8 cellular contexts compared by ENCODE assay signal in genomic region chr22:31346733-31347250, GRCh38. TPM values are rescaled to one million over a fixed set of nuclear protein-coding genes. Genes with fewer than 3 reads are reported as not detected.
A peak's percentile ranks its signal among the peaks of the same experiment; 100 is the strongest.
DNase-seq lines count a peak whose midpoint lies in the region; ATAC-seq, FAIRE-seq and TF ChIP-seq lines count a peak whose summit lies in the region.

No MANE protein-coding gene starts in this region.

- H3K27me3 Mint-ChIP-seq in activated CD4-positive, alpha-beta memory T cell treated with anti-CD3 and anti-CD28 coated beads, Interleukin-2, amount 10 ng/mL, durations not matched to agents 7 days and 5 days: no peaks in the 10 kb centered on the region

- no peaks in the 10 kb centered on the region for H3K9me3 Mint-ChIP-seq in activated CD4-positive, alpha-beta memory T cell treated with anti-CD3 and anti-CD28 coated beads, Interleukin-2, amount 10 ng/mL, durations not matched to agents 7 days and 5 days

- H3K36me3 ChIP-seq in mucosa of descending colon (ENCODE audit: low read depth) (no peaks in the 10 kb centered on the region), testis (ENCODE audit: low read depth, missing control alignments) (no peaks in the 10 kb centered on the region)

- intact Hi-C loops in mucosa of descending colon (cut with DNase I, micrococcal nuclease): no loop called here
- intact Hi-C loops in testis (cut with DNase I; ENCODE audit: low total_unique reads): no loop called here

- POLR2A ChIA-PET in activated CD4-positive, alpha-beta memory T cell treated with anti-CD3 and anti-CD28 coated beads, Interleukin-2, amount 10 ng/mL, durations not matched to agents 7 days and 5 days (lab: Charles Lee): interaction anchor here (0.5 to 5.8 kb wide), 27 partner anchors 8 to 407 kb away, joined by 3 to 101 read pairs (median 5); partner anchors contain the start of genes DEPDC5, DRG1, LIMK2 and MORC2

- peak; percentile 6 for ATAC-seq in mucosa of descending colon

- DNase-seq in AG08395 (ENCODE audit: low spot score) (peak; percentile 41), NCI-H2171 treated with DMSO at 0.1 percent for 48 hours (lab: John Stamatoyannopoulos, UW) (peak; percentile 75), epithelial cell of esophagus (ENCODE audit: low read depth) (no peak), mucosa of descending colon (peak; percentile 57 to 81 (median 74)), testis (peak; percentile 73), H54 (ENCODE audit: insufficient read length, low spot score) (no peak)
- DNase-seq in activated CD4-positive, alpha-beta memory T cell treated with anti-CD3 and anti-CD28 coated beads, Interleukin-2, amount 10 ng/mL, durations not matched to agents 7 days and 5 days: peak; percentile 52

- TF ChIP-seq POLR2A in GM19099 (IDR thresholded peaks at IDR 0.05; ENCODE audit: extremely low read depth, insufficient read length, low read depth) (peak; percentile 64), testis (IDR thresholded peaks at IDR 0.05) (no peak), H54 (IDR thresholded peaks at IDR 0.05; ENCODE audit: low read depth, low read length) (no peak)

- CTCF ChIA-PET in activated CD4-positive, alpha-beta memory T cell treated with anti-CD3 and anti-CD28 coated beads, Interleukin-2, amount 10 ng/mL, durations not matched to agents 7 days and 5 days (lab: Charles Lee): interaction anchor here (0.6 to 1.9 kb wide), 11 partner anchors 9 to 284 kb away, joined by 3 to 6 read pairs (median 4); partner anchors contain the start of genes DRG1, PIK3IP1, SELENOM and SFI1

- peak overlapping the region; percentile 81 for H3K4me3 Mint-ChIP-seq in activated CD4-positive, alpha-beta memory T cell treated with anti-CD3 and anti-CD28 coated beads, Interleukin-2, amount 10 ng/mL, durations not matched to agents 7 days and 5 days

- H3K9me3 ChIP-seq in mucosa of descending colon (no peaks in the 10 kb centered on the region), testis (no peaks in the 10 kb centered on the region)

- no peaks in the 10 kb centered on the region for H3K27me3 ChIP-seq in testis

- no peak for TF ChIP-seq CTCF in epithelial cell of esophagus (IDR thresholded peaks at IDR 0.05; ENCODE audit: insufficient read depth, low read depth, low read length, missing control alignments)
- TF ChIP-seq CTCF in mucosa of descending colon (IDR thresholded peaks at IDR 0.05): no peak
- TF ChIP-seq CTCF in testis (IDR thresholded peaks at IDR 0.05): no peak

- H3K4me3 ChIP-seq in epithelial cell of esophagus (ENCODE audit: low read length): peak overlapping the region; percentile 54
- H3K4me3 ChIP-seq in mucosa of descending colon: peak overlapping the region; percentile 17
- peak overlapping the region; percentile 66 to 72 for H3K4me3 ChIP-seq in testis

- H3K4me1 ChIP-seq in mucosa of descending colon (ENCODE audit: low read depth) (peaks cover 32% of the 10 kb centered on the region), testis (peaks cover 34% of the 10 kb centered on the region)

- peak overlapping the region; percentile 77 to 80 for H3K27ac ChIP-seq in testis

- H3K36me3 Mint-ChIP-seq in activated CD4-positive, alpha-beta memory T cell treated with anti-CD3 and anti-CD28 coated beads, Interleukin-2, amount 10 ng/mL, durations not matched to agents 7 days and 5 days (ENCODE audit: low read depth): peaks cover 28% of the 10 kb centered on the region

- peaks cover 43% of the 10 kb centered on the region for H3K4me1 Mint-ChIP-seq in activated CD4-positive, alpha-beta memory T cell treated with anti-CD3 and anti-CD28 coated beads, Interleukin-2, amount 10 ng/mL, durations not matched to agents 7 days and 5 days

- no peak for FAIRE-seq in H54 (lab: Jason Lieb, UNC)

- peak overlapping the region; percentile 85 for H3K27ac Mint-ChIP-seq in activated CD4-positive, alpha-beta memory T cell treated with anti-CD3 and anti-CD28 coated beads, Interleukin-2, amount 10 ng/mL, durations not matched to agents 7 days and 5 days

- 0% methylated on average over 32 of the region's 40 CpGs; no CpG with 5 or more reads in 1 of the 2 donors for WGBS in testis, 2 donors

RNA-seq across cellular contexts. Expression of gene PATZ1, which starts 0.6 kb away (rescaled TPM):
- 10 to 100 TPM; 18.6 to 19.5 TPM for total RNA-seq in activated CD4-positive, alpha-beta memory T cell treated with anti-CD3 and anti-CD28 coated beads, Interleukin-2, amount 10 ng/mL, durations not matched to agents 7 days and 5 days
- total RNA-seq in mucosa of descending colon (10 to 100 TPM; 16.5 to 23.1 (median 16.9) TPM), testis (10 to 100 TPM; 38.1 to 48.7 TPM)
- polyA plus RNA-seq in testis (ENCODE audit: insufficient read depth, low read depth, low replicate concordance): 23.2 TPM

RNA-seq across cellular contexts. Expression of gene DRG1, which starts 52.6 kb away (rescaled TPM):
- 10 to 100 TPM; 73.4 to 86.4 TPM for total RNA-seq in activated CD4-positive, alpha-beta memory T cell treated with anti-CD3 and anti-CD28 coated beads, Interleukin-2, amount 10 ng/mL, durations not matched to agents 7 days and 5 days
- total RNA-seq in mucosa of descending colon (10 to 100 TPM; 39.1 to 50.7 (median 40.5) TPM), testis (100 to 1,000 TPM; 148 to 165 TPM)
- 399 TPM for polyA plus RNA-seq in testis (ENCODE audit: insufficient read depth, low read depth, low replicate concordance)

RNA-seq across cellular contexts. Expression of gene PIK3IP1, which starts 54.5 kb away (rescaled TPM):
- total RNA-seq in activated CD4-positive, alpha-beta memory T cell treated with anti-CD3 and anti-CD28 coated beads, Interleukin-2, amount 10 ng/mL, durations not matched to agents 7 days and 5 days: 10 to 100 TPM; 56.4 to 57.8 TPM
- total RNA-seq in mucosa of descending colon: 10 to 100 TPM; 17.1 to 24.7 (median 22.8) TPM
- 10 to 100 TPM; 65.9 to 89.2 TPM for total RNA-seq in testis
- 42.4 TPM for polyA plus RNA-seq in testis (ENCODE audit: insufficient read depth, low read depth, low replicate concordance)

Comparison
In these comparisons a context has a peak if more than half of its experiments do, and no peak if none do; other contexts are left out.
1. DNase-seq: peak in AG08395 (single experiment), NCI-H2171 treated with DMSO at 0.1 percent for 48 hours (single experiment), activated CD4-positive, alpha-beta memory T cell treated with anti-CD3 and anti-CD28 coated beads, Interleukin-2, amount 10 ng/mL, durations not matched to agents 7 days and 5 days (single experiment), mucosa of descending colon (3 of 3) and testis (single experiment); none in epithelial cell of esophagus (single experiment) and H54 (single experiment).
2. H3K4me3 ChIP-seq: peak in every context shown above with its lines; median percentile 69 in testis; 54 in epithelial cell of esophagus; 17 in mucosa of descending colon.